In the genomic region with DNA sequence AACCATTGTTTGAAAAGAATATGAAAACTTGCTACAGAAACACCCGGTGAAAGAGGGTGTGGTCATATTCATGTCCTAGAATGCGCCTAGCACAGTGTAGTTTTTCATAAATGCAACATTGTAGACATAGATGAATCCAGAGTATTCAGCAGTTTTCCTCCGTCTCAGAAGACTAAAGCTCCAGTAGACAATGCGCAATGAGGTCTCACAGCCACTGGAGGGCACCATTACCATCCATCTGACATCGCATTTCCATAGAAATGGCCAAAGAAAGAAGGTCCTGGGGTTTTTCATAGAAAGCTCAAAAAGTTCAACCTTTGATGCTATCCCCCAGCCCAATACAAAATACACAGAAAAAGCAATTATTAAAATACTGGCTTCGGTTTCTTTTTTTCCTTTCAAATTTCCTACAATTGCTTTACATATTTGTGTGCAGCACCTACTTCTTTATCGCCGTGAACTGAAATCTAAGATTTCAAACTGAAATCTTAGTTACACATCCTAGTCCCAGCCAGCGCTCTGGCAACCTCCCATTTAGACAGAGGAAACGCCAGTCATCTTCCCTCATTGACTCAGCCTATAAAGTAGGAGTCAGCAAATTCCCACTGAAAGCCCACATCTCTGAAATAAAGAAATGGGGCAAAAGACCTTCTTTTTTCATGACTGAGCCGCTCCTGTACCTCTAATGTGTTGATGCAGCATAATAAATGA, we compare ENCODE assay signal across 8 cellular contexts. TPM values are rescaled to one million over a fixed set of nuclear protein-coding genes. Genes with fewer than 3 reads are reported as not detected.
DNase-seq lines count a peak whose midpoint lies in the region; ATAC-seq and TF ChIP-seq lines count a peak whose summit lies in the region.

No MANE protein-coding gene starts in this region.

- no peaks in the 10 kb centered on the region for H3K36me3 Mint-ChIP-seq in T-cell

- 19 to 21% methylated on average over 11 of the region's 11 CpGs for WGBS in body of pancreas, 2 donors

- TF ChIP-seq CTCF in body of pancreas (IDR thresholded peaks at IDR 0.05), result peak; percentile 62 to 88 (median 86)

- no peak overlapping the region for H3K4me3 Mint-ChIP-seq in T-cell

- H3K9me3 ChIP-seq in body of pancreas (no peaks in the 10 kb centered on the region), iPS-20b (ENCODE audit: insufficient read depth, low read depth, low read length) (no peaks in the 10 kb centered on the region)

- POLR2A ChIA-PET in T-cell (lab: Charles Lee), result interaction anchor here in 1 of 2 donors (0.6 to 0.8 kb wide), 2 partner anchors 88 to 228 kb away, joined by 3 to 8 read pairs; no protein-coding TSS in a partner anchor

- H3K27me3 ChIP-seq in body of pancreas (peaks cover 0 to 6% of the 10 kb centered on the region in 2 donors), iPS-20b (ENCODE audit: insufficient read depth, low read length) (peaks cover 16% of the 10 kb centered on the region; the same call in 1 of the 2 replicates)

- DNase-seq in NOMO-1 (lab: John Stamatoyannopoulos, UW; ENCODE audit: unreplicated experiment in 2 of 2), result peak; percentile 34 to 74
- no peak for DNase-seq in NOMO-1 treated with dmso at 0.1 percent for 144 hours (lab: John Stamatoyannopoulos, UW; ENCODE audit: unreplicated experiment)
- DNase-seq in MV-4-11 (lab: John Stamatoyannopoulos, UW), result peak; percentile 38
- DNase-seq in T-cell, result peak in 28 of 34 experiments; percentile 6 to 58 (median 38)
- peak; percentile 67 to 77 (median 73) for DNase-seq in body of pancreas
- peak; percentile 36 to 49 for DNase-seq in stimulated activated CD4-positive, alpha-beta T cell treated with anti-CD3 and anti-CD28 coated beads, Interleukin-1b, Interleukin-23, amount 100 ng/mL, for 4 hours (ENCODE audit: low read depth in 2 of 2)

- H3K9me3 Mint-ChIP-seq in T-cell, result no peaks in the 10 kb centered on the region

- intact Hi-C loops in body of pancreas (cut with DNase I), result loop anchor here (10.0 kb wide), 1 partner anchor 100 kb away; no protein-coding TSS in a partner anchor

- TF ChIP-seq POLR2A in body of pancreas (IDR thresholded peaks at IDR 0.05), result no peak

- CTCF ChIA-PET in T-cell (lab: Charles Lee), result interaction anchor here (0.7 to 1.5 kb wide), 11 partner anchors 15 to 554 kb away, joined by 3 to 11 read pairs (median 3); a partner anchor contains a TSS

- H3K36me3 ChIP-seq in body of pancreas (replicated peaks in 1 of 2; ENCODE audit: insufficient read depth in 1 of 2, low read depth in 2 of 2) (no peaks in the 10 kb centered on the region), iPS-20b (ENCODE audit: insufficient read depth, low read depth, low read length) (peaks cover 13% of the 10 kb centered on the region)

- no peak overlapping the region for H3K4me3 ChIP-seq in body of pancreas
- H3K4me3 ChIP-seq in iPS-20b (ENCODE audit: low read length), result no peak overlapping the region

- H3K9ac ChIP-seq in iPS-20b (ENCODE audit: low read depth, low read length), result 0 out of 2 replicates have a peak overlapping the region, but pooled peaks have one; percentile 5

- peaks cover 9% of the 10 kb centered on the region for H3K4me1 ChIP-seq in body of pancreas
- H3K4me1 ChIP-seq in iPS-20b (ENCODE audit: insufficient read depth, low read length), result peaks cover 17% of the 10 kb centered on the region; the same call in 1 of the 2 replicates

- ATAC-seq in T-cell (replicated peaks in 1 of 4) (no peak), body of pancreas (no peak), GM18517 (IDR thresholded peaks at IDR 0.05; ENCODE audit: unreplicated experiment) (no peak)

- H3K27ac ChIP-seq in body of pancreas (no peak overlapping the region), iPS-20b (ENCODE audit: low read length) (no peak overlapping the region)

- peaks cover 16 to 25% (median 17%) of the 10 kb centered on the region in 3 donors for H3K4me1 Mint-ChIP-seq in T-cell

- H3K27me3 Mint-ChIP-seq in T-cell, result no peaks in the 10 kb centered on the region

- no peak overlapping the region for H3K27ac Mint-ChIP-seq in T-cell

RNA-seq across cellular contexts. Expression of a gene that starts 3.9 kb away (rescaled TPM):
- 10 to 100 TPM in 4 of 5 donors, 1 to 10 TPM in 1; 8.9 to 20.5 (median 16.9) TPM for total RNA-seq in T-cell
- total RNA-seq in body of pancreas, result 10 to 100 TPM in 1 of 2 donors, 1 to 10 TPM in 1; 6.6 to 15.0 TPM
